1 cellular context compared by ENCODE assay signal in genomic region chrX:47218280-47218919, GRCh38.
TF ChIP-seq lines count a peak whose summit lies in the region.

Gene CDK16 (plus strand): TSS chrX:47218681. CDS start chrX:47223558, 4,877 bp downstream.

TF ChIP-seq in IMR-90, 13 proteins besides CTCF, POLR2A, EP300 and RAD21:
- TF ChIP-seq RFX5 (IDR thresholded peaks at IDR 0.05; ENCODE audit: low read depth, low read length) (no peak), NFE2L2 (IDR thresholded peaks at IDR 0.05; ENCODE audit: low read depth, low read length) (no peak), SMC3 (IDR thresholded peaks at IDR 0.05; ENCODE audit: low read depth, low read length) (no peak), BHLHE40 (IDR thresholded peaks at IDR 0.05; ENCODE audit: low read depth, low read length) (peak; percentile 96), CHD1 (IDR thresholded peaks at IDR 0.05; ENCODE audit: low read depth, low read length) (peak; percentile 97; the same call in 1 of the 2 replicates)
- TF ChIP-seq, protein P1, sequence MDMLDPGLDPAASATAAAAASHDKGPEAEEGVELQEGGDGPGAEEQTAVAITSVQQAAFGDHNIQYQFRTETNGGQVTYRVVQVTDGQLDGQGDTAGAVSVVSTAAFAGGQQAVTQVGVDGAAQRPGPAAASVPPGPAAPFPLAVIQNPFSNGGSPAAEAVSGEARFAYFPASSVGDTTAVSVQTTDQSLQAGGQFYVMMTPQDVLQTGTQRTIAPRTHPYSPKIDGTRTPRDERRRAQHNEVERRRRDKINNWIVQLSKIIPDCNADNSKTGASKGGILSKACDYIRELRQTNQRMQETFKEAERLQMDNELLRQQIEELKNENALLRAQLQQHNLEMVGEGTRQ (IDR thresholded peaks at IDR 0.05; ENCODE audit: low read depth, low read length) = no peak
